ENCODE assay signal across 26 cellular contexts in the genomic region with DNA sequence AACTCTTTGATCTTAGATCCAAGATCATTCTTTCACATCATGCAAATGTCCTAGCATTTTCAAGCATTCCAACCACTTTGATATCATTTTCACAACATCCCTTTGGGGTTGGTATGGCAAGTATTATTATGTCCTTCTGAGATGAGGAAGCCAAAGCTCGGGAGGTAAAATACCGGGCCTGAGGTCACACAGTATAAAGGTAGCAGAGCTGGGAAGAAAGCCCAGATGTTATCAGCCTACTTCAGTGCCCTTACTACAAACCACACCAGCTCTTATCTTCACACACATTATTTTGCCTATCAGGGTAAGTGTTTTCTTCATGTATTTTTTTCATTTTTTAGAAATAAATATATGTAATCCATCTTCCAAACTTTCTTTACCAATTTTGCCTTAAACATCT.
"Had no signal": no experiment of that assay in that cellular context is flagged by ENCODE, and none has a peak within 500 bp of the region (broad histone marks: within the 10 kb centered on the region; RNA-seq: fewer than 3 reads in every experiment).

No MANE protein-coding gene starts in this region.

- FAIRE-seq: astrocyte had no signal

- H3K27ac ChIP-seq: brain microvascular endothelial cell, SK-N-MC had no signal

- H3K27me3 ChIP-seq: brain microvascular endothelial cell had no signal

- DNase-seq: activated CD4-positive, alpha-beta T cell treated with anti-CD3 and anti-CD28 coated beads for 4 hours; activated CD8-positive, alpha-beta memory T cell treated with anti-CD3 and anti-CD28 coated beads, Interleukin-2, amount 50 U/mL, for 48 hours; activated CD8-positive, alpha-beta T cell treated with anti-CD3 and anti-CD28 coated beads for 36 hours; activated effector memory CD4-positive, alpha-beta T cell treated with Interleukin-2 at 50 U/mL for 16 hours; activated naive CD4-positive, alpha-beta T cell; activated T-cell treated with anti-CD3 and anti-CD28 coated beads, Interleukin-2, amount 50 U/mL, for 1 hour; amygdala; brain microvascular endothelial cell; caudate nucleus; Karpas-422; NCI-H1048; NCI-H1417; NCI-H2029; NCI-H2107; NCI-H2171 treated with DMSO at 0.1 percent for 48 hours; NCI-H345; NCI-H510A; NCI-H526 treated with DMSO at 0.1 percent for 48 hours; NCI-H82; T-cell; T-helper 2 cell; T1000 had no signal

- ATAC-seq: activated CD4-positive, CD25-positive, alpha-beta regulatory T cell treated with anti-CD3 and anti-CD28 coated beads, Interleukin-2, amount 50 U/mL, for 24 hours; activated CD8-positive, alpha-beta T cell treated with anti-CD3 and anti-CD28 coated beads for 36 hours; Right ventricle myocardium inferior; T-cell had no signal

- H3K36me3 ChIP-seq: brain microvascular endothelial cell had no signal

- H3K4me3 ChIP-seq: SK-N-MC had no signal
